ENCODE assay signal across 21 cellular contexts in genomic region chr10:63822496-63822895, GRCh38.
"Had no signal": no experiment of that assay in that cellular context is flagged by ENCODE, and none has a peak within 500 bp of the region (broad histone marks: within the 10 kb centered on the region; RNA-seq: fewer than 3 reads in every experiment).

No MANE protein-coding gene starts in this region.

- ATAC-seq: Right ventricle myocardium inferior, SK-N-SH treated with all-trans-retinoic acid at 6 μM for 48 hours, T-helper 17 cell had no signal

- DNase-seq: Karpas-422; KG1; MG63; NCI-H1092 treated with DMSO at 0.1 percent for 48 hours; NCI-H1436; NCI-H187; NCI-H2029; NCI-H2081 treated with DMSO at 0.1 percent for 48 hours; NCI-H2227 treated with DMSO at 0.1 percent for 48 hours; NCI-H510A; NCI-H524 treated with DMSO at 0.1 percent for 48 hours; NCI-H69; NK-92 treated with Interleukin-12 subunit alpha and Interleukin-12 subunit beta, amount 100 ng/mL, for 24 hours; PC-9; Peyer's patch; SHP77 treated with DMSO at 0.1 percent for 48 hours; SJCRH30; T-helper 1 cell; T-helper 17 cell had no signal
